ENCODE assay signal across 8 cellular contexts in genomic region chr11:693415-693831, GRCh38. TPM values are rescaled to one million over a fixed set of nuclear protein-coding genes. Genes with fewer than 3 reads are reported as not detected.
A peak's percentile ranks its signal among the peaks of the same experiment; 100 is the strongest.
DNase-seq lines count a peak whose midpoint lies in the region; ATAC-seq and TF ChIP-seq lines count a peak whose summit lies in the region.

No MANE protein-coding gene starts in this region.

- DNase-seq in CD4-positive, alpha-beta T cell = no peak
- DNase-seq in HT-29 (ENCODE audit: low spot score) = peak; percentile 20
- no peak for DNase-seq in astrocyte of the spinal cord (ENCODE audit: low read depth, low spot score)
- no peak for DNase-seq in natural killer cell
- DNase-seq in GOT3 (lab: John Stamatoyannopoulos, UW) = no peak

- H3K27ac ChIP-seq in CD4-positive, alpha-beta T cell (ENCODE audit: low read depth, low read length) = peak overlapping the region; percentile 60

- no peak for ATAC-seq in CD4-positive, alpha-beta T cell (ENCODE audit: poor library complexity)
- ATAC-seq in natural killer cell (no peak), GM21576 (IDR thresholded peaks at IDR 0.05; ENCODE audit: unreplicated experiment) (no peak), HG02798 (IDR thresholded peaks at IDR 0.05; ENCODE audit: poor library complexity, unreplicated experiment) (no peak), GM21619 (IDR thresholded peaks at IDR 0.05; ENCODE audit: unreplicated experiment) (no peak)

- in situ Hi-C loops in astrocyte of the spinal cord (cut with HindIII; ENCODE audit: low sequenced_read_pairs) = no loop called here

- H3K36me3 Mint-ChIP-seq in CD4-positive, alpha-beta T cell (ENCODE audit: low read depth) = peaks cover 29% of the 10 kb centered on the region
- no peaks in the 10 kb centered on the region for H3K36me3 Mint-ChIP-seq in natural killer cell

- H3K4me1 Mint-ChIP-seq in CD4-positive, alpha-beta T cell (ENCODE audit: low read depth) = peaks cover 56% of the 10 kb centered on the region
- H3K4me1 Mint-ChIP-seq in natural killer cell = peaks cover 18 to 41% of the 10 kb centered on the region in 2 donors

- no peak for TF ChIP-seq CTCF in CD4-positive, alpha-beta T cell (IDR thresholded peaks at IDR 0.05)
- TF ChIP-seq CTCF in astrocyte of the spinal cord (IDR thresholded peaks at IDR 0.05; ENCODE audit: low read depth, low read length) (no peak), natural killer cell (IDR thresholded peaks at IDR 0.05) (no peak)

- no peaks in the 10 kb centered on the region for H3K9me3 ChIP-seq in CD4-positive, alpha-beta T cell (ENCODE audit: control insufficient read depth, low read length)

- H3K4me3 Mint-ChIP-seq in CD4-positive, alpha-beta T cell = peak overlapping the region; percentile 89
- peak overlapping the region; percentile 83 for H3K4me3 Mint-ChIP-seq in natural killer cell

- H3K4me3 ChIP-seq in astrocyte of the spinal cord (ENCODE audit: low read depth, low read length) = peak overlapping the region; percentile 37

- H3K27ac Mint-ChIP-seq in CD4-positive, alpha-beta T cell = peak overlapping the region; percentile 96
- peak overlapping the region; percentile 71 to 95 for H3K27ac Mint-ChIP-seq in natural killer cell

- POLR2A ChIA-PET in CD4-positive, alpha-beta T cell (lab: Charles Lee) = interaction anchor here (2.9 kb wide), 1 partner anchor 78 kb away, joined by 12 read pairs; the partner anchor contains the start of gene IRF7

- no peaks in the 10 kb centered on the region for H3K9me3 Mint-ChIP-seq in CD4-positive, alpha-beta T cell
- H3K9me3 Mint-ChIP-seq in natural killer cell = no peaks in the 10 kb centered on the region

- CTCF ChIA-PET in CD4-positive, alpha-beta T cell (lab: Charles Lee) = interaction anchor here (1.2 kb wide), 1 partner anchor 138 kb away, joined by 6 read pairs; no protein-coding TSS in a partner anchor

- intact Hi-C loops in CD4-positive, alpha-beta T cell (cut with DNase I, micrococcal nuclease) = loop anchor here (5.0 to 10.0 kb wide), 3 partner anchors 34 to 129 kb away; partner anchors contain the start of genes LMNTD2 (in 1 of the 2) and RASSF7 (in 1 of the 2)
- intact Hi-C loops in natural killer cell (cut with micrococcal nuclease) = no loop called here

- no peaks in the 10 kb centered on the region for H3K27me3 ChIP-seq in CD4-positive, alpha-beta T cell (ENCODE audit: control insufficient read depth, insufficient read depth, low read length)

- no peaks in the 10 kb centered on the region for H3K27me3 Mint-ChIP-seq in CD4-positive, alpha-beta T cell
- H3K27me3 Mint-ChIP-seq in natural killer cell (ENCODE audit: low read depth in 2 of 2) = no peaks in the 10 kb centered on the region

RNA-seq across cellular contexts. Expression of gene DEAF1, which starts 1.6 kb away (rescaled TPM):
- 10 to 100 TPM; 68.4 to 79.6 TPM for total RNA-seq in CD4-positive, alpha-beta T cell
- total RNA-seq in HT-29 (2014; rRNA removed; shearing (Covaris generic)) = 77.8 and 139 TPM in 2 replicates
- 10 to 100 TPM; 25.9 to 26.9 (median 26.8) TPM for total RNA-seq in natural killer cell

RNA-seq across cellular contexts. Expression of gene TMEM80, which starts 2.2 kb away (rescaled TPM):
- total RNA-seq in CD4-positive, alpha-beta T cell = 10 to 100 TPM; 21.0 to 22.0 TPM
- total RNA-seq in HT-29 (2014; rRNA removed; shearing (Covaris generic)) = 73.6 and 76.8 TPM in 2 replicates
- total RNA-seq in natural killer cell = 10 to 100 TPM; 17.8 to 42.1 (median 33.0) TPM

RNA-seq across cellular contexts. Expression of gene EPS8L2, which starts 12.6 kb away (rescaled TPM):
- 1 to 10 TPM; 3.5 to 4.0 TPM for total RNA-seq in CD4-positive, alpha-beta T cell
- total RNA-seq in HT-29 (2014; rRNA removed; shearing (Covaris generic)) = 473 and 503 TPM in 2 replicates
- 10 to 100 TPM in 1 of 3 donors, 1 to 10 TPM in 2; 6.9 to 10.9 (median 9.3) TPM for total RNA-seq in natural killer cell

RNA-seq across cellular contexts. Expression of gene TALDO1, which starts 53.8 kb away (rescaled TPM):
- 10 to 100 TPM; 26.2 to 27.7 TPM for total RNA-seq in CD4-positive, alpha-beta T cell
- total RNA-seq in HT-29 (2014; rRNA removed; shearing (Covaris generic)) = 669 and 686 TPM in 2 replicates
- 10 to 100 TPM; 46.1 to 94.8 (median 55.4) TPM for total RNA-seq in natural killer cell

RNA-seq across cellular contexts. Expression of gene DRD4, which starts 56.4 kb away (rescaled TPM):
- under 1 TPM; 0.70 to 0.82 TPM for total RNA-seq in CD4-positive, alpha-beta T cell
- total RNA-seq in HT-29 (2014; rRNA removed; shearing (Covaris generic)) = 0.34 and 0.92 TPM in 2 replicates
- total RNA-seq in natural killer cell = 1 to 10 TPM in 1 of 3 donors, under 1 TPM in 2; 0.49 to 1.2 (median 0.61) TPM

Comparison
In these comparisons a context has a peak if more than half of its experiments do, and no peak if none do; other contexts are left out.
1. RNA of gene EPS8L2, which starts 12.6 kb away (total RNA-seq): 473 to 503 TPM in HT-29; 6.9 to 10.9 TPM in natural killer cell and 3.5 to 4.0 TPM in CD4-positive, alpha-beta T cell; every median in the first group is over 10 times any median in the second.